Comparison of ENCODE assay signal across 1 cellular context in the genomic region with DNA sequence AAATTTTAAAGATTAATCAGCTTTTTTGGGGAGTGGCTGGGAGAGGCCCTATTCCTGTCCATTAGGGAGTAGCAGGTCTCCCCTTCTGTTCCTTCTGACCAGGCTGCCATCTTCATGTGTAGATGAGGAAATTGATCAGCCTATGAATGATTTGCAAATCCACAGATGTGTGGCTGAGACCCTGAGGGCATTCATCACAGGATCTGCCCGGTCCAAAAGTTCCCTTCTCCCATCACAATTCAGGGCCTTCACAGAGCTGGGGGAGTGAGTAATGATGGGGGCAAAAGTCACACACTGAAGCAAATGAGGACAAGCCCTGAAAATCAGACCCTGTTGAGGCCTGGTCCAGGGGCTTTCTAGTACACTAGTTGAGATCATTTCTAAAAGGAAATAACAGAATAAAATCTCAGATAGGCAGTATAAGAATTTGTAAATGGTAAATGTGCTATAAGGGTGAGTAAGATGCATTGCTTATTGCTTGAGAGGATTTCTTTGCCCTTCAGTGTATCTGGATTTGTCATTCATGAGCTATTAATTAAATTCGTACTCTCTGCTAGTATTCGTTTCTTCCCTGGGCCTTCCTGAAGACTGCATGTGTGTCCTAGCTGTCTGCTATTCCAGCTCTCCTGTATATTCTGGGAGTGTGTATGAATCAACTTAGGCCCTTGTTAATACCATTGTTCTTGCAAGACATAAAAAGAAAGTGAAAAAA.
TF ChIP-seq lines count a peak whose summit lies in the region.

No MANE protein-coding gene starts in this region.

TF ChIP-seq in A549, 52 proteins besides CTCF, POLR2A, EP300 and RAD21 (continued from another document):
- TF ChIP-seq HMGXB4 (CRISPR knock-in tag; IDR thresholded peaks at IDR 0.05; ENCODE audit: borderline replicate concordance) (no peak), HOXA7 (CRISPR knock-in tag; IDR thresholded peaks at IDR 0.05) (no peak)
